In the genomic region with DNA sequence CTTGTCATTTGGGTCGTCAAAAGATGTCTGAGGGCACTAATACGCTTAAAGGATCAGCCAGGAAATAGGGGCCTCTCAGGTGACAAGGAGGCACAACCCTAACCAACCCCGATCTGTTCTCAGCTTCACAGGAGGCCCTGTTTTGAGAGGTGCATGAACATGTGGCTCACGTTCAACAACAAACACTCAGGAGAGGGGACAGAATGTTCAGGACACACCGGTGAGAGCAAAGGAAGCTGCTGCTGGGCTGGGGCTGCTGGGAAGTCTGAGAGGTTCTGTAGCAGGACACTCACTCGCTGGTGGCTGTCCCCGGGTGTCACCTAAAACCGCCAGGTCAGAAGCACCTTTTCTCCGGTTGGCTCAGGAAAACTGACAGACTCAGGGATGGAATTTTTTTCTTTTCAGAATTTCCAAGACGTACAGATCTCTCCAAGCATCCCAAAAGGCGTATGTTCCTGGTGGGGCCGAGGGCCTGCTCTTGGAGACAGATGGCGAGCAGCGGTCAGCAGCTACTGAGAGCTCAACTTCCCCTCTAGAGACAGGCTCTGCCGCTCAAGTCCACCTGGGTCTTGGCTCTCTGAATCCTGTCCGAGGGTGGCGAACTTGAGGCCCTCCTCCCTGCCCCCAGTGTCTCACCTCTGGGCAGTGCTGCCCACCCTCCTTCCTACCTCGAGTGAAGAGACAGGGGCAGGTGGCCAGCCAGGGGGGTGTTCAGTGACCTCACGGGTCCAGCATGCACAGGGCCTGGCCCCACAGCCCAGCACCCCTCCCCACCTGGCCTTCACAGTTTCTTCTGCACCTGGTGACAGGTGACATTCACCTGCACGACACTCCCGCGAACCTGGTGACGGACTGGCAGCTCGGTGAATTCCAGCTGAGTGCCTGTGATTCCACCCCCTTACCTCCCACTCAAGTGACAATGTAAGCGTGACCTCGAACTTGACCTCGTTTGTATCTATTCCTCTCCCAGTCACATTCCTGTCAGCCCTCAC, we compare ENCODE assay signal across 9 cellular contexts. TPM values are rescaled to one million over a fixed set of nuclear protein-coding genes. Genes with fewer than 3 reads are reported as not detected.
DNase-seq lines count a peak whose midpoint lies in the region; ATAC-seq and TF ChIP-seq lines count a peak whose summit lies in the region.
"Had no signal": no experiment of that assay in that cellular context is flagged by ENCODE, and none has a peak within 500 bp of the region (broad histone marks: within the 10 kb centered on the region; RNA-seq: fewer than 3 reads in every experiment).

No MANE protein-coding gene starts in this region.

- no peak overlapping the region for H3K9ac ChIP-seq in HUES48 (ENCODE audit: low read depth, low read length)

- H3K27me3 ChIP-seq in HUES48 (ENCODE audit: control insufficient read depth, insufficient read depth, low read length) (no peaks in the 10 kb centered on the region), left lung (no peaks in the 10 kb centered on the region)
- H3K27me3 ChIP-seq: MG63 had no signal

- H3K4me1 Mint-ChIP-seq in CD14-positive monocyte = no peaks in the 10 kb centered on the region
- H3K4me1 Mint-ChIP-seq in activated T-cell treated with anti-CD3 and anti-CD28 coated beads, Interleukin-2, amount 50 U/mL, for 72 hours (ENCODE audit: low read depth) = no peaks in the 10 kb centered on the region

- H3K9me3 ChIP-seq in HUES48 (ENCODE audit: control insufficient read depth, insufficient read depth, low read length) (no peaks in the 10 kb centered on the region), left lung (no peaks in the 10 kb centered on the region)
- H3K9me3 ChIP-seq: MG63 had no signal

- H3K36me3 Mint-ChIP-seq in CD14-positive monocyte = peaks cover 22 to 41% of the 10 kb centered on the region in 2 donors
- H3K36me3 Mint-ChIP-seq in activated T-cell treated with anti-CD3 and anti-CD28 coated beads, Interleukin-2, amount 50 U/mL, for 72 hours (ENCODE audit: insufficient read depth in 2 of 2) = no peaks in the 10 kb centered on the region

- peak overlapping the region; percentile 33 to 87 (median 57) for H3K27ac Mint-ChIP-seq in CD14-positive monocyte
- H3K27ac Mint-ChIP-seq in activated T-cell treated with anti-CD3 and anti-CD28 coated beads, Interleukin-2, amount 50 U/mL, for 72 hours = peak overlapping the region; percentile 58

- H3K27me3 Mint-ChIP-seq in CD14-positive monocyte (ENCODE audit: low read depth in 3 of 3) = no peaks in the 10 kb centered on the region
- H3K27me3 Mint-ChIP-seq in activated T-cell treated with anti-CD3 and anti-CD28 coated beads, Interleukin-2, amount 50 U/mL, for 72 hours (ENCODE audit: low read depth) = no peaks in the 10 kb centered on the region

- H3K9me3 Mint-ChIP-seq in CD14-positive monocyte = no peaks in the 10 kb centered on the region
- no peaks in the 10 kb centered on the region for H3K9me3 Mint-ChIP-seq in activated T-cell treated with anti-CD3 and anti-CD28 coated beads, Interleukin-2, amount 50 U/mL, for 72 hours

- no peak for DNase-seq in CD14-positive monocyte (ENCODE audit: low spot score)
- DNase-seq in activated T-cell treated with anti-CD3 and anti-CD28 coated beads, Interleukin-2, amount 50 U/mL, for 72 hours = no peak
- peak; percentile 56 to 78 for DNase-seq in left lung
- DNase-seq in effector CD4-positive, alpha-beta T cell = no peak
- no peak for DNase-seq in activated effector memory CD4-positive, alpha-beta T cell treated with anti-CD3 and anti-CD28 coated beads, Interleukin-2, amount 50 U/mL, for 16 hours
- DNase-seq: MG63 had no signal

- H3K4me1 ChIP-seq in HUES48 (ENCODE audit: control insufficient read depth, insufficient read depth, low read length) (peaks cover 4% of the 10 kb centered on the region; the same call in 1 of the 2 replicates), left lung (peaks cover 15% of the 10 kb centered on the region in 2 donors)

- H3K4me3 ChIP-seq in HUES48 (ENCODE audit: low read depth, low read length) (no peak overlapping the region), left lung (no peak overlapping the region)
- H3K4me3 ChIP-seq: MG63 had no signal

- no peak for ATAC-seq in activated T-cell treated with anti-CD3 and anti-CD28 coated beads, Interleukin-2, amount 50 U/mL, for 72 hours (replicated peaks in 1 of 2)
- peak; percentile 68 for ATAC-seq in left lung
- ATAC-seq in HG02852 (IDR thresholded peaks at IDR 0.05; ENCODE audit: unreplicated experiment) = no peak
- no peak for ATAC-seq in HG02970 (IDR thresholded peaks at IDR 0.05; ENCODE audit: low FRiP score, unreplicated experiment)

- H3K27ac ChIP-seq in HUES48 (ENCODE audit: low read depth, low read length) = peak overlapping the region; percentile 38
- peak overlapping the region; percentile 19 to 39 for H3K27ac ChIP-seq in left lung

- no peak overlapping the region for H3K4me3 Mint-ChIP-seq in CD14-positive monocyte
- no peak overlapping the region for H3K4me3 Mint-ChIP-seq in activated T-cell treated with anti-CD3 and anti-CD28 coated beads, Interleukin-2, amount 50 U/mL, for 72 hours

- intact Hi-C loops in CD14-positive monocyte (cut with micrococcal nuclease) (no loop called here), left lung (cut with DNase I) (loop anchor here in 1 of 2 donors (10.0 kb wide), 1 partner anchor 94 kb away; a partner anchor contains a TSS)

- TF ChIP-seq CTCF in CD14-positive monocyte (IDR thresholded peaks at IDR 0.05) (no peak), left lung (IDR thresholded peaks at IDR 0.05) (no peak)

- H3K36me3 ChIP-seq in HUES48 (ENCODE audit: control insufficient read depth, insufficient read depth, low read length) (peaks cover 32% of the 10 kb centered on the region), left lung (peaks cover 0 to 54% of the 10 kb centered on the region in 2 donors)

RNA-seq across cellular contexts. Expression of a gene that starts 22.9 kb away (rescaled TPM):
- 1 to 10 TPM; 1.6 to 4.2 TPM for polyA plus RNA-seq in CD14-positive monocyte
- 10 to 100 TPM; 32.1 to 49.7 TPM for total RNA-seq in activated T-cell treated with anti-CD3 and anti-CD28 coated beads, Interleukin-2, amount 50 U/mL, for 72 hours
- 10 to 100 TPM; 45.3 to 71.8 TPM for total RNA-seq in left lung

Comparison
In these comparisons a context has a peak if more than half of its experiments do, and no peak if none do; other contexts are left out.
1. DNase-seq: peak in left lung (2 of 2); none in CD14-positive monocyte (single experiment), activated T-cell treated with anti-CD3 and anti-CD28 coated beads, Interleukin-2, amount 50 U/mL, for 72 hours (0 of 2), effector CD4-positive, alpha-beta T cell (single experiment) and activated effector memory CD4-positive, alpha-beta T cell treated with anti-CD3 and anti-CD28 coated beads, Interleukin-2, amount 50 U/mL, for 16 hours (single experiment).